2 cellular contexts compared by ENCODE assay signal in genomic region chr4:118026806-118027205, GRCh38.
TF ChIP-seq lines count a peak whose summit lies in the region.

No MANE protein-coding gene starts in this region.

TF ChIP-seq in HepG2, 621 proteins besides CTCF, POLR2A, EP300 and RAD21:
- TF ChIP-seq ZBTB4 (CRISPR knock-in tag; IDR thresholded peaks at IDR 0.05; ENCODE audit: borderline replicate concordance) (no peak), TCF12 (IDR thresholded peaks at IDR 0.05) (no peak), TCF12 (CRISPR knock-in tag; IDR thresholded peaks at IDR 0.05) (no peak), HNRNPK (IDR thresholded peaks at IDR 0.05; ENCODE audit: low read depth, low read length, poor library complexity, severe bottlenecking) (no peak), MAFK (conservative IDR thresholded peaks at IDR 0.05 in 1 of 2, IDR thresholded peaks at IDR 0.05 in 1 of 2; ENCODE audit: low read length in 2 of 2) (peak; percentile 70 to 84), MAFF (IDR thresholded peaks at IDR 0.05; ENCODE audit: low read depth, low read length) (peak; percentile 80)

TF ChIP-seq in K562, 482 proteins besides CTCF, POLR2A, EP300 and RAD21:
- no peak for TF ChIP-seq BRD9 (IDR thresholded peaks at IDR 0.05; ENCODE audit: low read depth, partially characterized antibody)
- no peak for TF ChIP-seq CHD4 (IDR thresholded peaks at IDR 0.05; ENCODE audit: insufficient read depth, insufficient replicate concordance, low read depth, low read length, poor library complexity, severe bottlenecking)
- TF ChIP-seq MYC (IDR thresholded peaks at IDR 0.05; ENCODE audit: low read depth, low read length): no peak
- TF ChIP-seq MYC (CRISPR knock-in tag; IDR thresholded peaks at IDR 0.05; ENCODE audit: borderline replicate concordance, low read depth): no peak
- TF ChIP-seq ZNF316 (IDR thresholded peaks at IDR 0.05): 0 out of 2 replicates have a peak, but pooled peaks have one; percentile 23
- TF ChIP-seq KLF13 (tag; IDR thresholded peaks at IDR 0.05; ENCODE audit: borderline replicate concordance, low read depth): no peak
